ENCODE assay signal across 20 cellular contexts in the genomic region with DNA sequence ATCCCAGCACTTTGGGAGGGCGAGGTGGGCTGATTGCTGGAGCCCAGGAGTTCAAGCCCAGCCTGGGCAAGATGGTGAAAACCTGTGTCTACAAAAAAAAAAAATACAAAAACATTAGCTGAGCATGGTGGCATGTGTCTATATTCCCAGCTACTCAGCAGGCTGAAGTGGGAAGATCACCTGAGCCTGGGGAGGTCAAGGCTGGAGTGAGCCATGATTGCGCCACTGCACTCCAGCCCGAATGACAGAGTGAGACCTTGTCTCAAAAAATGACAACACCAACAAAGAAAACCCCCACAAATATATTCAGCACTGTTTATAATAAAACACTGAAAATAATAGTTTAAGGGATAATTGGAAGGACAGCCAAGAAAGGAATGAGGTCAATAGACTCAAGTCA.
"Had no signal": no experiment of that assay in that cellular context is flagged by ENCODE, and none has a peak within 500 bp of the region (broad histone marks: within the 10 kb centered on the region; RNA-seq: fewer than 3 reads in every experiment).

No MANE protein-coding gene starts in this region.

- H3K27ac ChIP-seq: KMS-11, PC-9, Peyer's patch, SJSA1, SK-N-MC had no signal

- H3K36me3 Mint-ChIP-seq: IgD-negative memory B cell had no signal

- H3K9ac ChIP-seq: KMS-11 had no signal

- H2AFZ ChIP-seq: PC-9 had no signal

- ATAC-seq: K562 had no signal

- DNase-seq: Kasumi-1, MM.1S, NCI-H1092 treated with DMSO at 0.1 percent for 48 hours, NCI-H1436, NCI-H187, NCI-H2029, NCI-H2081 treated with DMSO at 0.1 percent for 48 hours, NCI-H2171, NCI-H524, NCI-H774, OCI-M1, PC-9, Peyer's patch, Right ventricle myocardium superior, SIG-M5 had no signal

- H3K27ac Mint-ChIP-seq: IgD-negative memory B cell had no signal

- H3K36me3 ChIP-seq: Peyer's patch, SJSA1 had no signal

- H3K4me1 ChIP-seq: SJSA1 had no signal

- FAIRE-seq: K562 had no signal

- H3K9me3 ChIP-seq: Peyer's patch, SJSA1 had no signal

- H3K4me3 ChIP-seq: K562, PC-9, Peyer's patch, SJSA1, SK-N-MC had no signal

- H3K27me3 ChIP-seq: Peyer's patch, SJSA1 had no signal

- H3K4me2 ChIP-seq: KMS-11, PC-9 had no signal

- H3K9me3 Mint-ChIP-seq: IgD-negative memory B cell had no signal
